12 cellular contexts compared by ENCODE assay signal in the genomic region with DNA sequence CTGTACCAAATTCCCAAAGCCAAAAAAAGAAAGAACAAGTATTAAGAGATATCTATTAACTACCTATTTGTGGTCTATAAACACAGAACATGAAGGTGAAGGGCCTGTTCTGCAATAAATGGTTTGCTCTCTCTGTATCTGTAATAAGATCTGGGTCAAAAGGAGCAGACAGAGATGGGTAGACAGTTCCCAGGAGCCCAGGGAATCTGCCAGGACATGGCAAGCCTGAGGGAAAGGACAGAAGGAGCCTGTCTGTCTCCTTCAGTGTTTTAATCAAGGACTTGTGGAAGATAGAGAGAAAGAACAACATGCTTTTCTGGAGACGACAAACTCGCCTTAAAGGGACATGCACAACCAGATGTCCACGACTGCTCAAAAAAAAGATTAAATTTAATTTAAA.
"Had no signal": no experiment of that assay in that cellular context is flagged by ENCODE, and none has a peak within 500 bp of the region (broad histone marks: within the 10 kb centered on the region; RNA-seq: fewer than 3 reads in every experiment).

No MANE protein-coding gene starts in this region.

- H3K27me3 ChIP-seq: colonic mucosa, upper lobe of left lung had no signal

- H3K9me3 ChIP-seq: colonic mucosa, upper lobe of left lung had no signal

- DNase-seq: activated CD4-positive, alpha-beta T cell treated with anti-CD3 and anti-CD28 coated beads, Interleukin-2, amount 50 U/mL, for 1 hour; activated CD8-positive, alpha-beta memory T cell treated with anti-CD3 and anti-CD28 coated beads for 24 hours; activated naive CD4-positive, alpha-beta T cell treated with anti-CD3 and anti-CD28 coated beads for 36 hours; activated T-cell treated with anti-CD3 and anti-CD28 coated beads for 4 hours; colonic mucosa; foreskin fibroblast; kidney glomerular epithelial cell; occipital lobe; T-helper 9 cell; upper lobe of left lung had no signal

- H3K4me3 ChIP-seq: colonic mucosa, upper lobe of left lung had no signal

- H3K36me3 ChIP-seq: colonic mucosa, upper lobe of left lung had no signal

- ATAC-seq: activated CD4-positive, CD25-positive, alpha-beta regulatory T cell treated with anti-CD3 and anti-CD28 coated beads, Interleukin-2, amount 50 U/mL, for 24 hours; stimulated activated memory B cell treated with anti-CD40 and anti-IgM and Interleukin-4, amounts not matched to agents 10 μg/mL and 1 μg/mL and 100 μg/mL, for 72 hours had no signal

- H3K27ac ChIP-seq: colonic mucosa had no signal
